ENCODE assay signal across 1 cellular context in the genomic region with DNA sequence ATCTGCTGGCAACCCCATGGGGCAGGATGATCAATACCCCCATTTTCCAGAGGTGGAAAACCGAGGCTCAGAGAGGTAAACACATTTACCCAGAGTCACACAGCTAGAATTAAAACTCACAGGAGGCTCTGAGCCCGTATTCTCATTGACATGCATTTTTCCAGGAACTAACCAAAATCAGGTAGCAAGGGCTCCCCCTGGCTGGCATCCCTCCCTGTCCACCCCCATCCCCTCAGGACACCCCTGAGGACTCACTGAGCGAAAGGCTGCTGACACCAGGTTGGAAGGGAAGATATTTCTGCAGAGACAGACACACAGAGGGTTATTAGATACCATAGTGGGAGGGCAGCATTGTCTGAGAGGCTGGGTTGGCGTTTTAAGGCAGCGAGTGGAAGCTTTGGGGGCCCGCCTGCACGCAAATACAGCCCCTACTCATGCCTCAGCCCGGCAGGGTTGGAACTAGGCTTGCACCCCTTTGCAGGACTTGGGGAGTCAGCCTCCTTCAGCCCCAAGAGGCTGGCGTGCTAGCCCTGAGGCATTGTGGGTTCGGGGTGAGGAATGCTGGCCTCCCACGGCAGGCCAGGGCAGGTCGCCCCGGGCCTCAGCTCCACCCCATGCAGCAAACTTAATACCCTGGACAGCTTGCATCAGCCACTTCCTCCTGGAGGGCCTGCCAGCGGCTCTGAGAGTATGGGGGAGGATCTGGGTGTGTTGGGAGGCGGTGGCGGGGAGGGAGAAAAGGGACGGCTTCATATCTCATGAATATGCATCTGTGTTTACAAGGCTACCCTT.
TF ChIP-seq lines count a peak whose summit lies in the region.

No MANE protein-coding gene starts in this region.

TF ChIP-seq in K562, 482 proteins besides CTCF, POLR2A, EP300 and RAD21 (continued from another document and continues in another):
- TF ChIP-seq, protein P1, sequence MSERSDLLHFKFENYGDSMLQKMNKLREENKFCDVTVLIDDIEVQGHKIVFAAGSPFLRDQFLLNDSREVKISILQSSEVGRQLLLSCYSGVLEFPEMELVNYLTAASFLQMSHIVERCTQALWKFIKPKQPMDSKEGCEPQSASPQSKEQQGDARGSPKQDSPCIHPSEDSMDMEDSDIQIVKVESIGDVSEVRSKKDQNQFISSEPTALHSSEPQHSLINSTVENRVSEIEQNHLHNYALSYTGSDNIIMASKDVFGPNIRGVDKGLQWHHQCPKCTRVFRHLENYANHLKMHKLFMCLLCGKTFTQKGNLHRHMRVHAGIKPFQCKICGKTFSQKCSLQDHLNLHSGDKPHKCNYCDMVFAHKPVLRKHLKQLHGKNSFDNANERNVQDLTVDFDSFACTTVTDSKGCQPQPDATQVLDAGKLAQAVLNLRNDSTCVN (CRISPR knock-in tag; IDR thresholded peaks at IDR 0.05): no peak
- TF ChIP-seq PTRF (tag; IDR thresholded peaks at IDR 0.05) (no peak), HDAC1 (IDR thresholded peaks at IDR 0.05) (peak in 1 of 2 experiments; percentile 25; a peak in 1 of 4 replicates), KLF1 (tag; IDR thresholded peaks at IDR 0.05) (no peak), HNRNPH1 (optimal IDR thresholded peaks at IDR 0.05; ENCODE audit: low read depth, low read length) (no peak), ZSCAN29 (IDR thresholded peaks at IDR 0.05) (no peak), ESRRB (CRISPR knock-in tag; IDR thresholded peaks at IDR 0.05; ENCODE audit: borderline replicate concordance) (no peak), ZNF668 (CRISPR knock-in tag; IDR thresholded peaks at IDR 0.05) (no peak), COPS2 (conservative IDR thresholded peaks at IDR 0.05) (no peak), ZNF253 (CRISPR knock-in tag; conservative IDR thresholded peaks at IDR 0.05) (no peak), HNRNPUL1 (IDR thresholded peaks at IDR 0.05; ENCODE audit: low read length) (no peak), SIN3B (IDR thresholded peaks at IDR 0.05; ENCODE audit: low read depth) (0 out of 2 replicates have a peak, but pooled peaks have one; percentile 7), SNIP1 (IDR thresholded peaks at IDR 0.05; ENCODE audit: low read depth) (no peak), MTA1 (IDR thresholded peaks at IDR 0.05; ENCODE audit: borderline replicate concordance) (0 out of 2 replicates have a peak, but pooled peaks have one; percentile 6), SP1 (CRISPR knock-in tag; IDR thresholded peaks at IDR 0.05) (peak; percentile 67), CCNT2 (IDR thresholded peaks at IDR 0.05; ENCODE audit: borderline replicate concordance, extremely low read depth, insufficient read length, low read depth, low read length) (peak; percentile 72), ZNF212 (CRISPR knock-in tag; IDR thresholded peaks at IDR 0.05) (no peak), THRAP3 (IDR thresholded peaks at IDR 0.05; ENCODE audit: borderline replicate concordance) (no peak), ZNF79 (CRISPR knock-in tag; IDR thresholded peaks at IDR 0.05; ENCODE audit: low read depth) (no peak), SRF (CRISPR knock-in tag; IDR thresholded peaks at IDR 0.05) (peak in 1 of 2 experiments; percentile 72; a peak in 1 of 4 replicates), ETS2 (tag; IDR thresholded peaks at IDR 0.05; ENCODE audit: borderline replicate concordance, poor library complexity, severe bottlenecking) (no peak), ZBTB17 (CRISPR knock-in tag; IDR thresholded peaks at IDR 0.05) (peak; percentile 56), SMAD4 (CRISPR knock-in tag; conservative IDR thresholded peaks at IDR 0.05) (peak; percentile 63; the same call in 1 of the 2 replicates), RBM25 (IDR thresholded peaks at IDR 0.05; ENCODE audit: low read depth, low read length, severe bottlenecking) (peak; percentile 93)
- TF ChIP-seq, protein P2, sequence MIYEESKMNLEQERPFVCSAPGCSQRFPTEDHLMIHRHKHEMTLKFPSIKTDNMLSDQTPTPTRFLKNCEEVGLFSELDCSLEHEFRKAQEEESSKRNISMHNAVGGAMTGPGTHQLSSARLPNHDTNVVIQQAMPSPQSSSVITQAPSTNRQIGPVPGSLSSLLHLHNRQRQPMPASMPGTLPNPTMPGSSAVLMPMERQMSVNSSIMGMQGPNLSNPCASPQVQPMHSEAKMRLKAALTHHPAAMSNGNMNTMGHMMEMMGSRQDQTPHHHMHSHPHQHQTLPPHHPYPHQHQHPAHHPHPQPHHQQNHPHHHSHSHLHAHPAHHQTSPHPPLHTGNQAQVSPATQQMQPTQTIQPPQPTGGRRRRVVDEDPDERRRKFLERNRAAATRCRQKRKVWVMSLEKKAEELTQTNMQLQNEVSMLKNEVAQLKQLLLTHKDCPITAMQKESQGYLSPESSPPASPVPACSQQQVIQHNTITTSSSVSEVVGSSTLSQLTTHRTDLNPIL (CRISPR knock-in tag; IDR thresholded peaks at IDR 0.05): no peak
- TF ChIP-seq, protein P3, sequence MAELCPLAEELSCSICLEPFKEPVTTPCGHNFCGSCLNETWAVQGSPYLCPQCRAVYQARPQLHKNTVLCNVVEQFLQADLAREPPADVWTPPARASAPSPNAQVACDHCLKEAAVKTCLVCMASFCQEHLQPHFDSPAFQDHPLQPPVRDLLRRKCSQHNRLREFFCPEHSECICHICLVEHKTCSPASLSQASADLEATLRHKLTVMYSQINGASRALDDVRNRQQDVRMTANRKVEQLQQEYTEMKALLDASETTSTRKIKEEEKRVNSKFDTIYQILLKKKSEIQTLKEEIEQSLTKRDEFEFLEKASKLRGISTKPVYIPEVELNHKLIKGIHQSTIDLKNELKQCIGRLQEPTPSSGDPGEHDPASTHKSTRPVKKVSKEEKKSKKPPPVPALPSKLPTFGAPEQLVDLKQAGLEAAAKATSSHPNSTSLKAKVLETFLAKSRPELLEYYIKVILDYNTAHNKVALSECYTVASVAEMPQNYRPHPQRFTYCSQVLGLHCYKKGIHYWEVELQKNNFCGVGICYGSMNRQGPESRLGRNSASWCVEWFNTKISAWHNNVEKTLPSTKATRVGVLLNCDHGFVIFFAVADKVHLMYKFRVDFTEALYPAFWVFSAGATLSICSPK (IDR thresholded peaks at IDR 0.05; ENCODE audit: borderline replicate concordance): no peak; the same call in 1 of the 2 replicates
- TF ChIP-seq, protein P4, sequence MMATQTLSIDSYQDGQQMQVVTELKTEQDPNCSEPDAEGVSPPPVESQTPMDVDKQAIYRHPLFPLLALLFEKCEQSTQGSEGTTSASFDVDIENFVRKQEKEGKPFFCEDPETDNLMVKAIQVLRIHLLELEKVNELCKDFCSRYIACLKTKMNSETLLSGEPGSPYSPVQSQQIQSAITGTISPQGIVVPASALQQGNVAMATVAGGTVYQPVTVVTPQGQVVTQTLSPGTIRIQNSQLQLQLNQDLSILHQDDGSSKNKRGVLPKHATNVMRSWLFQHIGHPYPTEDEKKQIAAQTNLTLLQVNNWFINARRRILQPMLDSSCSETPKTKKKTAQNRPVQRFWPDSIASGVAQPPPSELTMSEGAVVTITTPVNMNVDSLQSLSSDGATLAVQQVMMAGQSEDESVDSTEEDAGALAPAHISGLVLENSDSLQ (IDR thresholded peaks at IDR 0.05): peak; percentile 52; the same call in 1 of the 2 replicates
- TF ChIP-seq, protein P5, sequence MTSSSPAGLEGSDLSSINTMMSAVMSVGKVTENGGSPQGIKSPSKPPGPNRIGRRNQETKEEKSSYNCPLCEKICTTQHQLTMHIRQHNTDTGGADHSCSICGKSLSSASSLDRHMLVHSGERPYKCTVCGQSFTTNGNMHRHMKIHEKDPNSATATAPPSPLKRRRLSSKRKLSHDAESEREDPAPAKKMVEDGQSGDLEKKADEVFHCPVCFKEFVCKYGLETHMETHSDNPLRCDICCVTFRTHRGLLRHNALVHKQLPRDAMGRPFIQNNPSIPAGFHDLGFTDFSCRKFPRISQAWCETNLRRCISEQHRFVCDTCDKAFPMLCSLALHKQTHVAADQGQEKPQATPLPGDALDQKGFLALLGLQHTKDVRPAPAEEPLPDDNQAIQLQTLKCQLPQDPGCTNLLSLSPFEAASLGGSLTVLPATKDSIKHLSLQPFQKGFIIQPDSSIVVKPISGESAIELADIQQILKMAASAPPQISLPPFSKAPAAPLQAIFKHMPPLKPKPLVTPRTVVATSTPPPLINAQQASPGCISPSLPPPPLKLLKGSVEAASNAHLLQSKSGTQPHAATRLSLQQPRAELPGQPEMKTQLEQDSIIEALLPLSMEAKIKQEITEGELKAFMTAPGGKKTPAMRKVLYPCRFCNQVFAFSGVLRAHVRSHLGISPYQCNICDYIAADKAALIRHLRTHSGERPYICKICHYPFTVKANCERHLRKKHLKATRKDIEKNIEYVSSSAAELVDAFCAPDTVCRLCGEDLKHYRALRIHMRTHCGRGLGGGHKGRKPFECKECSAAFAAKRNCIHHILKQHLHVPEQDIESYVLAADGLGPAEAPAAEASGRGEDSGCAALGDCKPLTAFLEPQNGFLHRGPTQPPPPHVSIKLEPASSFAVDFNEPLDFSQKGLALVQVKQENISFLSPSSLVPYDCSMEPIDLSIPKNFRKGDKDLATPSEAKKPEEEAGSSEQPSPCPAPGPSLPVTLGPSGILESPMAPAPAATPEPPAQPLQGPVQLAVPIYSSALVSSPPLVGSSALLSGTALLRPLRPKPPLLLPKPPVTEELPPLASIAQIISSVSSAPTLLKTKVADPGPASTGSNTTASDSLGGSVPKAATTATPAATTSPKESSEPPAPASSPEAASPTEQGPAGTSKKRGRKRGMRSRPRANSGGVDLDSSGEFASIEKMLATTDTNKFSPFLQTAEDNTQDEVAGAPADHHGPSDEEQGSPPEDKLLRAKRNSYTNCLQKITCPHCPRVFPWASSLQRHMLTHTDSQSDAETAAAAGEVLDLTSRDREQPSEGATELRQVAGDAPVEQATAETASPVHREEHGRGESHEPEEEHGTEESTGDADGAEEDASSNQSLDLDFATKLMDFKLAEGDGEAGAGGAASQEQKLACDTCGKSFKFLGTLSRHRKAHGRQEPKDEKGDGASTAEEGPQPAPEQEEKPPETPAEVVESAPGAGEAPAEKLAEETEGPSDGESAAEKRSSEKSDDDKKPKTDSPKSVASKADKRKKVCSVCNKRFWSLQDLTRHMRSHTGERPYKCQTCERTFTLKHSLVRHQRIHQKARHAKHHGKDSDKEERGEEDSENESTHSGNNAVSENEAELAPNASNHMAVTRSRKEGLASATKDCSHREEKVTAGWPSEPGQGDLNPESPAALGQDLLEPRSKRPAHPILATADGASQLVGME (CRISPR knock-in tag; IDR thresholded peaks at IDR 0.05): 0 out of 2 replicates have a peak, but pooled peaks have one; percentile 16
- TF ChIP-seq, protein P6, sequence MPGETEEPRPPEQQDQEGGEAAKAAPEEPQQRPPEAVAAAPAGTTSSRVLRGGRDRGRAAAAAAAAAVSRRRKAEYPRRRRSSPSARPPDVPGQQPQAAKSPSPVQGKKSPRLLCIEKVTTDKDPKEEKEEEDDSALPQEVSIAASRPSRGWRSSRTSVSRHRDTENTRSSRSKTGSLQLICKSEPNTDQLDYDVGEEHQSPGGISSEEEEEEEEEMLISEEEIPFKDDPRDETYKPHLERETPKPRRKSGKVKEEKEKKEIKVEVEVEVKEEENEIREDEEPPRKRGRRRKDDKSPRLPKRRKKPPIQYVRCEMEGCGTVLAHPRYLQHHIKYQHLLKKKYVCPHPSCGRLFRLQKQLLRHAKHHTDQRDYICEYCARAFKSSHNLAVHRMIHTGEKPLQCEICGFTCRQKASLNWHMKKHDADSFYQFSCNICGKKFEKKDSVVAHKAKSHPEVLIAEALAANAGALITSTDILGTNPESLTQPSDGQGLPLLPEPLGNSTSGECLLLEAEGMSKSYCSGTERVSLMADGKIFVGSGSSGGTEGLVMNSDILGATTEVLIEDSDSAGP (CRISPR knock-in tag; IDR thresholded peaks at IDR 0.05): peak; percentile 26; the same call in 1 of the 2 replicates
- TF ChIP-seq, protein P7, sequence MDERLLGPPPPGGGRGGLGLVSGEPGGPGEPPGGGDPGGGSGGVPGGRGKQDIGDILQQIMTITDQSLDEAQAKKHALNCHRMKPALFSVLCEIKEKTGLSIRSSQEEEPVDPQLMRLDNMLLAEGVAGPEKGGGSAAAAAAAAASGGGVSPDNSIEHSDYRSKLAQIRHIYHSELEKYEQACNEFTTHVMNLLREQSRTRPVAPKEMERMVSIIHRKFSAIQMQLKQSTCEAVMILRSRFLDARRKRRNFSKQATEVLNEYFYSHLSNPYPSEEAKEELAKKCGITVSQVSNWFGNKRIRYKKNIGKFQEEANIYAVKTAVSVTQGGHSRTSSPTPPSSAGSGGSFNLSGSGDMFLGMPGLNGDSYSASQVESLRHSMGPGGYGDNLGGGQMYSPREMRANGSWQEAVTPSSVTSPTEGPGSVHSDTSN (CRISPR knock-in tag; IDR thresholded peaks at IDR 0.05; ENCODE audit: low read depth): no peak
- TF ChIP-seq, protein P7 (tag; conservative IDR thresholded peaks at IDR 0.05; ENCODE audit: low read depth): no peak
- TF ChIP-seq, protein P8, sequence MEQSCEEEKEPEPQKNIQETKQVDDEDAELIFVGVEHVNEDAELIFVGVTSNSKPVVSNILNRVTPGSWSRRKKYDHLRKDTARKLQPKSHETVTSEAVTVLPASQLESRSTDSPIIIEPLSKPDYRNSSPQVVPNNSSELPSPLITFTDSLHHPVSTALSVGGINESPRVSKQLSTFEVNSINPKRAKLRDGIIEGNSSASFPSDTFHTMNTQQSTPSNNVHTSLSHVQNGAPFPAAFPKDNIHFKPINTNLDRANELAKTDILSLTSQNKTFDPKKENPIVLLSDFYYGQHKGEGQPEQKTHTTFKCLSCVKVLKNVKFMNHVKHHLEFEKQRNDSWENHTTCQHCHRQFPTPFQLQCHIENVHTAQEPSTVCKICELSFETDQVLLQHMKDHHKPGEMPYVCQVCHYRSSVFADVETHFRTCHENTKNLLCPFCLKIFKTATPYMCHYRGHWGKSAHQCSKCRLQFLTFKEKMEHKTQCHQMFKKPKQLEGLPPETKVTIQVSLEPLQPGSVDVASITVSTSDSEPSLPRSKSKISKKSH (CRISPR knock-in tag; IDR thresholded peaks at IDR 0.05): no peak
- TF ChIP-seq, protein P9, sequence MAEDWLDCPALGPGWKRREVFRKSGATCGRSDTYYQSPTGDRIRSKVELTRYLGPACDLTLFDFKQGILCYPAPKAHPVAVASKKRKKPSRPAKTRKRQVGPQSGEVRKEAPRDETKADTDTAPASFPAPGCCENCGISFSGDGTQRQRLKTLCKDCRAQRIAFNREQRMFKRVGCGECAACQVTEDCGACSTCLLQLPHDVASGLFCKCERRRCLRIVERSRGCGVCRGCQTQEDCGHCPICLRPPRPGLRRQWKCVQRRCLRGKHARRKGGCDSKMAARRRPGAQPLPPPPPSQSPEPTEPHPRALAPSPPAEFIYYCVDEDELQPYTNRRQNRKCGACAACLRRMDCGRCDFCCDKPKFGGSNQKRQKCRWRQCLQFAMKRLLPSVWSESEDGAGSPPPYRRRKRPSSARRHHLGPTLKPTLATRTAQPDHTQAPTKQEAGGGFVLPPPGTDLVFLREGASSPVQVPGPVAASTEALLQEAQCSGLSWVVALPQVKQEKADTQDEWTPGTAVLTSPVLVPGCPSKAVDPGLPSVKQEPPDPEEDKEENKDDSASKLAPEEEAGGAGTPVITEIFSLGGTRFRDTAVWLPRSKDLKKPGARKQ (CRISPR knock-in tag; IDR thresholded peaks at IDR 0.05): no peak
- TF ChIP-seq, protein P10, sequence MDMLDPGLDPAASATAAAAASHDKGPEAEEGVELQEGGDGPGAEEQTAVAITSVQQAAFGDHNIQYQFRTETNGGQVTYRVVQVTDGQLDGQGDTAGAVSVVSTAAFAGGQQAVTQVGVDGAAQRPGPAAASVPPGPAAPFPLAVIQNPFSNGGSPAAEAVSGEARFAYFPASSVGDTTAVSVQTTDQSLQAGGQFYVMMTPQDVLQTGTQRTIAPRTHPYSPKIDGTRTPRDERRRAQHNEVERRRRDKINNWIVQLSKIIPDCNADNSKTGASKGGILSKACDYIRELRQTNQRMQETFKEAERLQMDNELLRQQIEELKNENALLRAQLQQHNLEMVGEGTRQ (CRISPR knock-in tag; IDR thresholded peaks at IDR 0.05): no peak
